ENCODE assay signal across 8 cellular contexts in the genomic region with DNA sequence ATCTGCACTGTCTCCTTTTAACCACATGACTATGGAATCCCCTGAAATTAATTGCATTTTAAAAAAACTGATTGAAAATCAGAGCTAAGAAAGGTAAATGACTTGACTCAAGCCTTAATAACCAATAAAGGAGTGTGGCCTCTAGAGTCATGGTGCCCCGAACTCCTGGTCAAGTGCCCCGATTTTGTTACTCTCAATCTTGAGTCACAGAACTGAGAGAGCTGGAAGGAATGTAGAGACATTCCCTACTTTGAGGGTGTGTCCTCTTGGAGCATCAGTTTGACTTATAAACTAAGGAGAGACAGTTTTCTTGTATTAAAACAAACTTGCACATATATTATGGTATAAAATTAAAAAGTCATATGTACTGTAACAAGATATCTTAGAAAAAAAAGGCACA. TPM values are rescaled to one million over a fixed set of nuclear protein-coding genes. Genes with fewer than 3 reads are reported as not detected.
DNase-seq lines count a peak whose midpoint lies in the region; ATAC-seq and TF ChIP-seq lines count a peak whose summit lies in the region.

No MANE protein-coding gene starts in this region.

- H3K9me3 ChIP-seq in CD8-positive, alpha-beta T cell (ENCODE audit: low read length): no peaks in the 10 kb centered on the region
- no peaks in the 10 kb centered on the region for H3K9me3 ChIP-seq in adipocyte (ENCODE audit: control insufficient read depth, low read length)

- no peak for TF ChIP-seq CTCF in CD8-positive, alpha-beta T cell (IDR thresholded peaks at IDR 0.05)

- H3K4me3 ChIP-seq in CD8-positive, alpha-beta T cell (ENCODE audit: low read depth, low read length): no peak overlapping the region
- peak overlapping the region; percentile 97 for H3K4me3 ChIP-seq in adipocyte (ENCODE audit: low read length)

- no peaks in the 10 kb centered on the region for H3K27me3 Mint-ChIP-seq in CD8-positive, alpha-beta T cell (ENCODE audit: low read depth)
- H3K27me3 Mint-ChIP-seq in naive B cell (no peaks in the 10 kb centered on the region), immature natural killer cell (ENCODE audit: low read depth in 3 of 3) (peaks cover 4 to 6% (median 5%) of the 10 kb centered on the region in 3 donors)

- intact Hi-C loops in CD8-positive, alpha-beta T cell (cut with DNase I, micrococcal nuclease): loop anchor here (5.0 to 10.0 kb wide), 4 partner anchors 142 to 1822 kb away; partner anchors contain the start of genes BABAM2 (in 1 of the 2), EMILIN1 (in 1 of the 2), OST4 (in 1 of the 2) and PPP1CB (in 1 of the 2)

- peaks cover 59% of the 10 kb centered on the region for H3K4me1 Mint-ChIP-seq in CD8-positive, alpha-beta T cell (ENCODE audit: low read depth)
- H3K4me1 Mint-ChIP-seq in naive B cell (peaks cover 31 to 62% (median 49%) of the 10 kb centered on the region in 3 donors), immature natural killer cell (peaks cover 46 to 66% of the 10 kb centered on the region in 2 donors)

- no peak for DNase-seq in CD8-positive, alpha-beta T cell
- peak; percentile 54 for DNase-seq in HT1080 (ENCODE audit: low read depth)
- DNase-seq in adipocyte (ENCODE audit: low read depth): peak; percentile 68
- DNase-seq in naive B cell: no peak
- no peak for DNase-seq in stimulated activated CD8-positive, alpha-beta memory T cell treated with anti-CD3 and anti-CD28 coated beads, Interleukin-4, amount 100 ng/mL, for 48 hours
- no peak for DNase-seq in immature natural killer cell

- no peak for ATAC-seq in CD8-positive, alpha-beta T cell
- ATAC-seq in naive B cell (ENCODE audit: low read depth in 2 of 2): no peak
- no peak for ATAC-seq in HG03159 (IDR thresholded peaks at IDR 0.05; ENCODE audit: unreplicated experiment)
- ATAC-seq in GM21390 (IDR thresholded peaks at IDR 0.05; ENCODE audit: unreplicated experiment): no peak

- H3K36me3 Mint-ChIP-seq in CD8-positive, alpha-beta T cell: peaks cover 16% of the 10 kb centered on the region
- H3K36me3 Mint-ChIP-seq in naive B cell (no peaks in the 10 kb centered on the region), immature natural killer cell (peaks cover 0 to under 1% (median 0%) of the 10 kb centered on the region in 3 donors)

- no peaks in the 10 kb centered on the region for H3K27me3 ChIP-seq in CD8-positive, alpha-beta T cell (ENCODE audit: insufficient read depth, low read length)
- no peaks in the 10 kb centered on the region for H3K27me3 ChIP-seq in adipocyte (replicated peaks; ENCODE audit: control insufficient read depth, insufficient read depth, low read length)

- peaks cover 37% of the 10 kb centered on the region for H3K4me1 ChIP-seq in CD8-positive, alpha-beta T cell (ENCODE audit: insufficient read depth, low read length)
- H3K4me1 ChIP-seq in adipocyte (ENCODE audit: control insufficient read depth, insufficient read depth, low read length): peaks cover 52% of the 10 kb centered on the region

- no peak overlapping the region for H3K27ac Mint-ChIP-seq in CD8-positive, alpha-beta T cell
- H3K27ac Mint-ChIP-seq in naive B cell: peak overlapping the region in 3 of 6 donors; percentile 29 to 59 (median 44)
- H3K27ac Mint-ChIP-seq in immature natural killer cell: no peak overlapping the region

- CTCF ChIA-PET in CD8-positive, alpha-beta T cell (lab: Charles Lee): interaction anchor here (2.3 kb wide), 1 partner anchor 27 kb away, joined by 12 read pairs; the partner anchor contains the start of gene TRMT61B

- H3K9ac ChIP-seq in adipocyte (ENCODE audit: low read length): no peak overlapping the region

- no peaks in the 10 kb centered on the region for H3K36me3 ChIP-seq in CD8-positive, alpha-beta T cell (ENCODE audit: insufficient read depth, low read length)
- no peaks in the 10 kb centered on the region for H3K36me3 ChIP-seq in adipocyte (ENCODE audit: control insufficient read depth, insufficient read depth, low read length, severe bottlenecking)

- no peak overlapping the region for H3K27ac ChIP-seq in CD8-positive, alpha-beta T cell (ENCODE audit: low read depth, low read length)

- POLR2A ChIA-PET in CD8-positive, alpha-beta T cell (lab: Charles Lee): interaction anchor here (1.2 to 6.5 kb wide), 2 partner anchors 8 to 28 kb away, joined by 3 to 96 read pairs; partner anchors contain the start of gene TRMT61B

- no peaks in the 10 kb centered on the region for H3K9me3 Mint-ChIP-seq in CD8-positive, alpha-beta T cell
- H3K9me3 Mint-ChIP-seq in naive B cell (peaks cover 0 to 3% (median 0%) of the 10 kb centered on the region in 7 donors), immature natural killer cell (no peaks in the 10 kb centered on the region)

- H3K4me3 Mint-ChIP-seq in CD8-positive, alpha-beta T cell: peak overlapping the region; percentile 51
- H3K4me3 Mint-ChIP-seq in naive B cell (peak overlapping the region in 6 of 8 donors; percentile 2 to 94 (median 26)), immature natural killer cell (peak overlapping the region in 2 of 5 donors; percentile 11 to 12)

RNA-seq across cellular contexts. Expression of gene WDR43, which starts 2.4 kb away (rescaled TPM):
- total RNA-seq in CD8-positive, alpha-beta T cell: 10 to 100 TPM; 89.2 to 90.0 TPM
- total RNA-seq in HT1080 (2014; rRNA removed; shearing (Covaris generic)): 98.1 and 140 TPM in 2 replicates
- 45.8 and 53.2 TPM in 2 replicates for polyA plus RNA-seq in HT1080 (2015; cell fraction: cytosol; rRNA removed)
- polyA plus RNA-seq in HT1080 (2015; cell fraction: nucleus; rRNA removed): 72.2 and 77.9 TPM in 2 replicates
- polyA plus RNA-seq in naive B cell (ENCODE audit: low read depth in 6 of 6): 10 to 100 TPM; 34.5 to 57.5 (median 48.1) TPM
- polyA plus RNA-seq in immature natural killer cell: 10 to 100 TPM; 14.2 to 24.6 (median 21.9) TPM

RNA-seq across cellular contexts. Expression of gene TRMT61B, which starts 26.8 kb away (rescaled TPM):
- total RNA-seq in CD8-positive, alpha-beta T cell: 10 to 100 TPM; 17.9 to 22.9 TPM
- total RNA-seq in HT1080 (2014; rRNA removed; shearing (Covaris generic)): 16.3 and 21.3 TPM in 2 replicates
- polyA plus RNA-seq in HT1080 (2015; cell fraction: cytosol; rRNA removed): 11.4 and 13.2 TPM in 2 replicates
- polyA plus RNA-seq in HT1080 (2015; cell fraction: nucleus; rRNA removed): 12.7 and 16.0 TPM in 2 replicates
- polyA plus RNA-seq in naive B cell (ENCODE audit: low read depth in 6 of 6): 10 to 100 TPM; 17.4 to 36.2 (median 21.6) TPM
- 10 to 100 TPM; 13.1 to 20.5 (median 16.3) TPM for polyA plus RNA-seq in immature natural killer cell

Comparison
In these comparisons a context has a peak if more than half of its experiments do, and no peak if none do; other contexts are left out.
1. DNase-seq: peak in HT1080 (single experiment) and adipocyte (single experiment); none in CD8-positive, alpha-beta T cell (0 of 7), naive B cell (single experiment), stimulated activated CD8-positive, alpha-beta memory T cell treated with anti-CD3 and anti-CD28 coated beads, Interleukin-4, amount 100 ng/mL, for 48 hours (single experiment) and immature natural killer cell (0 of 3).